Comparison of ENCODE assay signal across 8 cellular contexts in the genomic region with DNA sequence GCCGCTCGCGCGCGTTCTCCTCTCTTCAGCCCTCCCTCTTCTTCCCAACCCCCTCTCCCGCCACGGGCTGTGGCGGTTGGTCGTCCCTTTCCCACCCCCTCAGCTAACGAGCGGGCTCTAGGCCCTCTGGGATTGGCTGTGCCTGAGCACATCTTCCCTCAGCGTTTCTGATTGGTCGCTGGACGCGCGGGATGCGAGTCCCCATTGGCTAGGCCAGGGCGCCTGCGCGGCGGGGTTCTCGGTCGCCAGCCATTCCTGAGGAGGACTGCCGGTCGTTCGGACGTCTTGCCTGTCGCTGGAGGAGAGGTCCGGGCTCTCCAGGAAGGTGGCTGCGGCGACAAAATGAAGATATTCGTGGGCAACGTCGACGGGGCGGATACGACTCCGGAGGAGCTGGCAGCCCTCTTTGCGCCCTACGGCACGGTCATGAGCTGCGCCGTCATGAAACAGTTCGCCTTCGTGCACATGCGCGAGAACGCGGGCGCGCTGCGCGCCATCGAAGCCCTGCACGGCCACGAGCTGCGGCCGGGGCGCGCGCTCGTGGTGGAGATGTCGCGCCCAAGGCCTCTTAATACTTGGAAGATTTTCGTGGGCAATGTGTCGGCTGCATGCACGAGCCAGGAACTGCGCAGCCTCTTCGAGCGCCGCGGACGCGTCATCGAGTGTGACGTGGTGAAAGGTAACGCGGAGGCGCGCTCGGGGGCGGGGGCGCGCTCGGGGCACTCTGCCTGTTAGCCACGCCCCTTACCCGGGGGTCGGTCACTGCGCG. TPM values are rescaled to one million over a fixed set of nuclear protein-coding genes. Genes with fewer than 3 reads are reported as not detected.
A peak's percentile ranks its signal among the peaks of the same experiment; 100 is the strongest.
DNase-seq lines count a peak whose midpoint lies in the region; TF ChIP-seq lines count a peak whose summit lies in the region.

A gene with protein sequence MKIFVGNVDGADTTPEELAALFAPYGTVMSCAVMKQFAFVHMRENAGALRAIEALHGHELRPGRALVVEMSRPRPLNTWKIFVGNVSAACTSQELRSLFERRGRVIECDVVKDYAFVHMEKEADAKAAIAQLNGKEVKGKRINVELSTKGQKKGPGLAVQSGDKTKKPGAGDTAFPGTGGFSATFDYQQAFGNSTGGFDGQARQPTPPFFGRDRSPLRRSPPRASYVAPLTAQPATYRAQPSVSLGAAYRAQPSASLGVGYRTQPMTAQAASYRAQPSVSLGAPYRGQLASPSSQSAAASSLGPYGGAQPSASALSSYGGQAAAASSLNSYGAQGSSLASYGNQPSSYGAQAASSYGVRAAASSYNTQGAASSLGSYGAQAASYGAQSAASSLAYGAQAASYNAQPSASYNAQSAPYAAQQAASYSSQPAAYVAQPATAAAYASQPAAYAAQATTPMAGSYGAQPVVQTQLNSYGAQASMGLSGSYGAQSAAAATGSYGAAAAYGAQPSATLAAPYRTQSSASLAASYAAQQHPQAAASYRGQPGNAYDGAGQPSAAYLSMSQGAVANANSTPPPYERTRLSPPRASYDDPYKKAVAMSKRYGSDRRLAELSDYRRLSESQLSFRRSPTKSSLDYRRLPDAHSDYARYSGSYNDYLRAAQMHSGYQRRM (plus strand): TSS at position 252 of the 769 bp plus-strand sequence. CDS start 91 bp downstream, at position 343.

- H3K79me1 ChIP-seq in neuronal stem cell (ENCODE audit: low read depth, low read length), result peaks cover 3% of the 10 kb centered on the region

- peak within 1 kb of the TSS; percentile 98 for H3K18ac ChIP-seq in neuronal stem cell (ENCODE audit: low read length)

- H4K8ac ChIP-seq in neuronal stem cell (ENCODE audit: low read depth, low read length), result no peak within 1 kb of the TSS

- H3K27ac ChIP-seq in neuronal stem cell (replicated peaks; ENCODE audit: low read length), result peak within 1 kb of the TSS; percentile 96

- H3K23ac ChIP-seq in neuronal stem cell (ENCODE audit: low read depth, low read length, poor library complexity), result peak within 1 kb of the TSS; percentile 95

- no CpG with 5 or more reads among the region's 90 CpGs for WGBS in neuronal stem cell (ENCODE audit: extremely low coverage in 2 of 2, insufficient read length in 2 of 2, insufficient replicate concordance in 1 of 2), 2 donors

- peak within 1 kb of the TSS; percentile 68 for H2AK5ac ChIP-seq in neuronal stem cell (ENCODE audit: low read depth, low read length)

- H3K4me3 ChIP-seq in neuronal stem cell (ENCODE audit: low read length in 2 of 2), result peak within 1 kb of the TSS; percentile 84 to 95

- no peak within 1 kb of the TSS for H2BK15ac ChIP-seq in neuronal stem cell (ENCODE audit: low read length)

- peak within 1 kb of the TSS; percentile 91 for H2BK5ac ChIP-seq in neuronal stem cell (ENCODE audit: low read length)

- H3K4me1 ChIP-seq in neuronal stem cell (ENCODE audit: control insufficient read depth in 2 of 2, insufficient read depth in 1 of 2, low read depth in 1 of 2, low read length in 2 of 2), result peaks cover 12 to 16% of the 10 kb centered on the region in 2 donors

- H2AFZ ChIP-seq in neuronal stem cell (ENCODE audit: low read length), result peak within 1 kb of the TSS; percentile 85

- POLR2A ChIA-PET in HEK293T (lab: Yijun Ruan, JAX), result interaction anchor here (0.6 to 4.4 kb wide), 25 partner anchors 8 to 303 kb away, joined by 3 to 84 read pairs (median 5); a partner anchor contains a TSS

- in situ Hi-C loops in SK-MEL-5 (cut with HindIII; ENCODE audit: low pct_unique_long_range_greater_than_20kb, low sequenced_read_pairs), result no loop called here

- peak within 1 kb of the TSS; percentile 74 for H3K4me2 ChIP-seq in neuronal stem cell (ENCODE audit: insufficient read depth, low read length, poor library complexity, severe bottlenecking)

- no peak for TF ChIP-seq CTCF in subcutaneous adipose tissue (IDR thresholded peaks at IDR 0.05; ENCODE audit: low read depth)

- peak within 1 kb of the TSS; percentile 97 for H3K9ac ChIP-seq in neuronal stem cell (ENCODE audit: low read depth, low read length, poor library complexity)

- peak within 1 kb of the TSS; percentile 1 for H2BK12ac ChIP-seq in neuronal stem cell (ENCODE audit: low read length)

- peak within 1 kb of the TSS; percentile 94 for H3K14ac ChIP-seq in neuronal stem cell (ENCODE audit: low read length)

- DNase-seq in GF-D8 (lab: John Stamatoyannopoulos, UW) (peak; percentile 97), HEK293T (ENCODE audit: extremely low spot score) (peak; percentile 98), MV-4-11 (lab: John Stamatoyannopoulos, UW) (peak; percentile 99), SK-MEL-5 (ENCODE audit: low read depth, low spot score) (peak; percentile 98), foreskin melanocyte (peak; percentile 99), neuronal stem cell (ENCODE audit: low spot score) (peak; percentile 99)
- peak; percentile 98 for DNase-seq in activated naive CD4-positive, alpha-beta T cell treated with Interleukin-2 at 50 U/mL for 16 hours

- no peak within 1 kb of the TSS for H2BK120ac ChIP-seq in neuronal stem cell (ENCODE audit: low read depth, low read length)

- H3K36me3 ChIP-seq in neuronal stem cell (replicated peaks in 1 of 2; ENCODE audit: control insufficient read depth in 2 of 2, insufficient read depth in 2 of 2, low read length in 2 of 2), result peaks cover 8 to 41% of the 10 kb centered on the region in 2 donors

- no peaks in the 10 kb centered on the region for H3K27me3 ChIP-seq in neuronal stem cell (ENCODE audit: control insufficient read depth in 3 of 3, insufficient read depth in 3 of 3, low read depth in 1 of 3, low read length in 3 of 3)

- H3K9me3 ChIP-seq in neuronal stem cell (replicated peaks in 1 of 2; ENCODE audit: control insufficient read depth in 2 of 2, insufficient read depth in 1 of 2, low read depth in 1 of 2, low read length in 2 of 2), result no peaks in the 10 kb centered on the region

- CTCF ChIA-PET in HEK293T (lab: Yijun Ruan, JAX), result interaction anchor here (1.2 to 2.0 kb wide), 2 partner anchors 22 to 24 kb away, joined by 3 to 5 read pairs; a partner anchor contains a TSS

- H3K4ac ChIP-seq in neuronal stem cell (ENCODE audit: low read length), result no peak within 1 kb of the TSS

- H4K91ac ChIP-seq in neuronal stem cell (ENCODE audit: low read depth, low read length, poor library complexity), result peak within 1 kb of the TSS; percentile 68

TF ChIP-seq in HEK293T, 16 proteins besides CTCF, POLR2A, EP300 and RAD21:
- no peak for TF ChIP-seq FOXA1 (IDR thresholded peaks at IDR 0.05)
- peak; percentile 77; the same call in 1 of the 2 replicates for TF ChIP-seq ELF4 (IDR thresholded peaks at IDR 0.05)
- no peak for TF ChIP-seq SP1 (IDR thresholded peaks at IDR 0.05)
- TF ChIP-seq, protein P1, sequence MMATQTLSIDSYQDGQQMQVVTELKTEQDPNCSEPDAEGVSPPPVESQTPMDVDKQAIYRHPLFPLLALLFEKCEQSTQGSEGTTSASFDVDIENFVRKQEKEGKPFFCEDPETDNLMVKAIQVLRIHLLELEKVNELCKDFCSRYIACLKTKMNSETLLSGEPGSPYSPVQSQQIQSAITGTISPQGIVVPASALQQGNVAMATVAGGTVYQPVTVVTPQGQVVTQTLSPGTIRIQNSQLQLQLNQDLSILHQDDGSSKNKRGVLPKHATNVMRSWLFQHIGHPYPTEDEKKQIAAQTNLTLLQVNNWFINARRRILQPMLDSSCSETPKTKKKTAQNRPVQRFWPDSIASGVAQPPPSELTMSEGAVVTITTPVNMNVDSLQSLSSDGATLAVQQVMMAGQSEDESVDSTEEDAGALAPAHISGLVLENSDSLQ (IDR thresholded peaks at IDR 0.05), result peak; percentile 83
- peak; percentile 88 for TF ChIP-seq L3MBTL2 (conservative IDR thresholded peaks at IDR 0.05)

RNA-seq across cellular contexts. Expression of the gene that starts here (rescaled TPM):
- 23.3 and 26.1 TPM in 2 replicates for total RNA-seq in SK-MEL-5 (2014; rRNA removed; shearing (Covaris generic))
- polyA plus RNA-seq in SK-MEL-5 (2015; cell fraction: cytosol; rRNA removed), result 72.6 and 81.1 TPM in 2 replicates
- 82.5 and 113 TPM in 2 replicates for polyA plus RNA-seq in SK-MEL-5 (2015; cell fraction: nucleus; rRNA removed)
- polyA plus RNA-seq in neuronal stem cell (2013, experiment 1 of 2), result 52.5 TPM
- polyA plus RNA-seq in neuronal stem cell (2013, experiment 2 of 2), result 53.0 TPM
- 10 to 100 TPM; 25.8 to 49.3 (median 39.6) TPM for total RNA-seq in subcutaneous adipose tissue

Comparison
In these comparisons a context has a peak if more than half of its experiments do, and no peak if none do; other contexts are left out.
1. Peak in every context shown above with its lines: DNase-seq, H3K4me3 ChIP-seq and H3K27ac ChIP-seq.